ENCODE assay signal across 8 cellular contexts in the genomic region with DNA sequence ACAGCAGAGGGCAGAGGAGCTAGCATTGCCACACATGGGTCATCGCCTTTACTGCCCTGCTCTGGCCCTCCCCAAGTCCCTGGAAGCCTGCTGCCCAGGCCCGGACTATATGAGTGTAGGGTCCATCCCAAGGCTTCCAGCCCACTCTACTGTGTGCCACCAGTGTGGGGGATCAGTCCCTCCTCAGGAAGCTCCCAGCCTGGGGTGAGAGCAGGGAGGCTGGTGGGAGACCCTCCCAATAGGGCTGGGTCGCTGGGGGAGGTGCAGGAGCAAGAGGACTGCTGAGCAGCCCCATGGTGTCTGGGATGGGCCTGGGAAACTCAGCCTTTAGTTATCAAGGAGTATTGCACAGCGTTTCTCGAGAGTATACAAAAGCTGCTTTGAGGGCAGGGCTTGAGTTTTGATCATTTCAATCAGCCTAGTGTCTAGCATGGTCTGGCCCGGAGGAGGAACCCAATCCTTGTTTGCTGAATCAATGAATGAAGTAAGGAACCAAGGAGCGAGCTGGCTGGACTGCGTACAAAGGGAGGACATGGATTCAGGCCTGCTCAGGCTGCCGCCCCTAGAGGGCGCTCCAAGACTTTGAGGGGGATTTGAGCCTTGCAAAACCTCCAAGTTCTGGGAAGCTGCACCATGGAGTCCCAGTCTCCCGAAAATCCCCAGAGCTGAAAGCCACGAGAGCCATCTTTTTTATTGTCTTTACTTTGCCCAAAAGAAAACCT.
DNase-seq lines count a peak whose midpoint lies in the region; ATAC-seq and TF ChIP-seq lines count a peak whose summit lies in the region.

No MANE protein-coding gene starts in this region.

- H3K4me1 ChIP-seq in OCI-LY7 (ENCODE audit: insufficient read depth, low read length, poor library complexity, severe bottlenecking) (no peaks in the 10 kb centered on the region), gastroesophageal sphincter (peaks cover 2 to 43% (median 20%) of the 10 kb centered on the region in 3 donors), osteoblast (ENCODE audit: insufficient read depth, low read length) (peaks cover 56% of the 10 kb centered on the region), vagina (peaks cover 33% of the 10 kb centered on the region)

- no TSS peak for BruUV-seq in OCI-LY7 (replicated peaks; lab: Mats Ljungman, UMichigan)

- CTCF ChIA-PET in OCI-LY7 (lab: Charles Lee; ENCODE audit: unreplicated experiment) = no interaction called here

- no peaks in the 10 kb centered on the region for H3K9me3 ChIP-seq in OCI-LY7 (ENCODE audit: low read length)
- H3K9me3 ChIP-seq in gastroesophageal sphincter = no peaks in the 10 kb centered on the region
- H3K9me3 ChIP-seq in osteoblast (ENCODE audit: low read depth, low read length) = no peaks in the 10 kb centered on the region
- no peaks in the 10 kb centered on the region for H3K9me3 ChIP-seq in vagina

- TF ChIP-seq EP300 in gastroesophageal sphincter (IDR thresholded peaks at IDR 0.05) = no peak

- POLR2A ChIA-PET in OCI-LY7 (lab: Charles Lee) = no interaction called here

- DNase-seq in DMS153 (lab: John Stamatoyannopoulos, UW) = peak; percentile 80
- DNase-seq in Jurkat, Clone E6-1 (ENCODE audit: low read depth, low spot score) = peak; percentile 47
- DNase-seq in OCI-LY7 (ENCODE audit: low spot score) = peak; percentile 47
- DNase-seq in activated naive CD4-positive, alpha-beta T cell (lab: John Stamatoyannopoulos, UW) = peak in 3 of 4 experiments; percentile 9 to 30 (median 15)
- DNase-seq in osteoblast (ENCODE audit: insufficient read length, low spot score, missing footprints) = peak; percentile 96
- DNase-seq in vagina (ENCODE audit: extremely low spot score in 2 of 2) = peak; percentile 74 to 86

- WGBS in gastroesophageal sphincter (ENCODE audit: low coverage in 1 of 2), 2 donors = 32% methylated on average over 3 of the region's 12 CpGs; no CpG with 5 or more reads in 1 of the 2 donors

- ATAC-seq in gastroesophageal sphincter (peak; percentile 57), GM21515 (IDR thresholded peaks at IDR 0.05; ENCODE audit: unreplicated experiment) (no peak)

- H2AFZ ChIP-seq in OCI-LY7 (ENCODE audit: low read length) (no peak overlapping the region), osteoblast (ENCODE audit: low read length) (peak overlapping the region; percentile 33)

- H3K36me3 ChIP-seq in OCI-LY7 (ENCODE audit: insufficient read depth, low read length) (no peaks in the 10 kb centered on the region), gastroesophageal sphincter (no peaks in the 10 kb centered on the region), osteoblast (ENCODE audit: insufficient read depth, low read length) (peaks cover 3% of the 10 kb centered on the region), vagina (no peaks in the 10 kb centered on the region)

- no peak overlapping the region for H3K4me2 ChIP-seq in OCI-LY7 (ENCODE audit: low read length)
- peak overlapping the region; percentile 82 for H3K4me2 ChIP-seq in osteoblast (ENCODE audit: insufficient read depth, low read length)

- TF ChIP-seq POLR2A in gastroesophageal sphincter (IDR thresholded peaks at IDR 0.05) (no peak), vagina (IDR thresholded peaks at IDR 0.05) (no peak)

- no peaks in the 10 kb centered on the region for H3K9me2 ChIP-seq in OCI-LY7 (ENCODE audit: insufficient read depth, low read length)

- no peak overlapping the region for H3K27ac ChIP-seq in OCI-LY7 (ENCODE audit: low read depth, low read length, poor library complexity, severe bottlenecking)
- peak overlapping the region; percentile 44 to 92 (median 84) for H3K27ac ChIP-seq in gastroesophageal sphincter
- peak overlapping the region; percentile 98 for H3K27ac ChIP-seq in osteoblast (ENCODE audit: low read depth, low read length)
- H3K27ac ChIP-seq in vagina = peak overlapping the region; percentile 79

- TF ChIP-seq CTCF in OCI-LY7 (conservative IDR thresholded peaks at IDR 0.05; ENCODE audit: low read length) (peak; percentile 90), gastroesophageal sphincter (IDR thresholded peaks at IDR 0.05) (peak; percentile 81 to 92 (median 85)), osteoblast (IDR thresholded peaks at IDR 0.05; ENCODE audit: extremely low read depth, low read depth, low read length) (peak; percentile 100), vagina (IDR thresholded peaks at IDR 0.05) (peak; percentile 67 to 72 (median 72))

- intact Hi-C loops in OCI-LY7 (cut with micrococcal nuclease; ENCODE audit: unreplicated experiment) = loop anchor here (5.0 kb wide), 1 partner anchor 604 kb away; no protein-coding TSS in a partner anchor
- intact Hi-C loops in vagina (cut with DNase I) = no loop called here

- H3K27me3 ChIP-seq in gastroesophageal sphincter (no peaks in the 10 kb centered on the region), osteoblast (ENCODE audit: insufficient read depth, low read length) (no peaks in the 10 kb centered on the region), vagina (no peaks in the 10 kb centered on the region)

- H4K20me1 ChIP-seq in OCI-LY7 (ENCODE audit: insufficient read depth, low read length) (no peaks in the 10 kb centered on the region), osteoblast (ENCODE audit: insufficient read depth, low read length) (no peaks in the 10 kb centered on the region)

- H3K4me3 ChIP-seq in Jurkat, Clone E6-1 (ENCODE audit: low read length) = no peak overlapping the region
- H3K4me3 ChIP-seq in OCI-LY7 (ENCODE audit: low read depth, low read length, poor library complexity, severe bottlenecking) = no peak overlapping the region
- H3K4me3 ChIP-seq in gastroesophageal sphincter = no peak overlapping the region
- peak overlapping the region; percentile 62 for H3K4me3 ChIP-seq in osteoblast (ENCODE audit: insufficient read depth, low read length)
- no peak overlapping the region for H3K4me3 ChIP-seq in vagina

- H3K79me2 ChIP-seq in OCI-LY7 (ENCODE audit: insufficient read depth, low read depth, low read length) (no peaks in the 10 kb centered on the region), osteoblast (ENCODE audit: insufficient read depth, low read length) (no peaks in the 10 kb centered on the region)

Comparison
In these comparisons a context has a peak if more than half of its experiments do, and no peak if none do; other contexts are left out.
1. DNase-seq: peak in every context shown above with its lines; median percentile 96 in osteoblast; 80 in DMS153; 80 in vagina; 47 in Jurkat, Clone E6-1; 47 in OCI-LY7; 15 in activated naive CD4-positive, alpha-beta T cell.